Comparison of ENCODE assay signal across 11 cellular contexts in genomic region chr6:43276180-43277082, GRCh38. TPM values are rescaled to one million over a fixed set of nuclear protein-coding genes. Genes with fewer than 3 reads are reported as not detected.
DNase-seq lines count a peak whose midpoint lies in the region; ATAC-seq and TF ChIP-seq lines count a peak whose summit lies in the region.
"Had no signal": no experiment of that assay in that cellular context is flagged by ENCODE, and none has a peak within 500 bp of the region (broad histone marks: within the 10 kb centered on the region; RNA-seq: fewer than 3 reads in every experiment).

No MANE protein-coding gene starts in this region.

- no peaks in the 10 kb centered on the region for H3K36me3 ChIP-seq in vagina

- H3K4me3 ChIP-seq in vagina: peak overlapping the region; percentile 43 to 63

- intact Hi-C loops in vagina (cut with DNase I): no loop called here

- H3K27ac ChIP-seq in vagina: no peak overlapping the region
- H3K27ac ChIP-seq: foreskin keratinocyte had no signal

- no peaks in the 10 kb centered on the region for H3K9me3 ChIP-seq in vagina

- no peak for TF ChIP-seq CTCF in vagina (IDR thresholded peaks at IDR 0.05)

- peak overlapping the region; percentile 68 for H3K4me3 Mint-ChIP-seq in memory B cell

- ATAC-seq in memory B cell (ENCODE audit: low read depth) (peak; percentile 46), HG03045 (IDR thresholded peaks at IDR 0.05; ENCODE audit: unreplicated experiment) (no peak)
- ATAC-seq: foreskin keratinocyte had no signal

- H3K36me3 Mint-ChIP-seq in memory B cell: peaks cover 2% of the 10 kb centered on the region

- peaks cover 20% of the 10 kb centered on the region for H3K4me1 ChIP-seq in vagina
- H3K4me1 ChIP-seq: foreskin keratinocyte had no signal

- H3K27me3 Mint-ChIP-seq in memory B cell: peaks cover 32% of the 10 kb centered on the region

- peak; percentile 34 for DNase-seq in stimulated activated CD4-positive, alpha-beta T cell treated with anti-CD3 and anti-CD28 coated beads, Interleukin-4, amount 100 ng/mL, for 24 hours
- DNase-seq in stimulated activated CD4-positive, alpha-beta T cell treated with anti-CD3 and anti-CD28 coated beads, Interleukin-12 subunit alpha, Interleukin-12 subunit beta, amount 100 ng/mL, for 4 hours: no peak
- DNase-seq in activated naive CD4-positive, alpha-beta T cell treated with anti-CD3 and anti-CD28 coated beads, Interleukin-2, amount 50 U/mL, for 16 hours: peak; percentile 42
- DNase-seq in memory B cell (ENCODE audit: low spot score in 2 of 2) (peak in 1 of 2 donors; percentile 38), vagina (ENCODE audit: extremely low spot score in 2 of 2) (no peak), DMS79 (lab: John Stamatoyannopoulos, UW) (no peak), putamen (ENCODE audit: low spot score) (no peak)
- DNase-seq: COR-L47, foreskin keratinocyte, NCI-H187 treated with DMSO at 0.1 percent for 48 hours had no signal

- no peak overlapping the region for H3K27ac Mint-ChIP-seq in memory B cell

- no peaks in the 10 kb centered on the region for H3K27me3 ChIP-seq in vagina

- no peaks in the 10 kb centered on the region for H3K9me3 Mint-ChIP-seq in memory B cell

- peaks cover 17% of the 10 kb centered on the region for H3K4me1 Mint-ChIP-seq in memory B cell

- TF ChIP-seq POLR2A in vagina (IDR thresholded peaks at IDR 0.05): no peak

RNA-seq across cellular contexts. Expression of gene SLC22A7, which starts 21.6 kb away (rescaled TPM):
- total RNA-seq in vagina: not detected
- total RNA-seq: foreskin keratinocyte had no signal

RNA-seq across cellular contexts. Expression of gene CRIP3, which starts 32.2 kb away (rescaled TPM):
- total RNA-seq in vagina: not detected

RNA-seq across cellular contexts. Expression of gene TTBK1, which starts 33.1 kb away (rescaled TPM):
- total RNA-seq in vagina: not detected

RNA-seq across cellular contexts. Expression of gene DNPH1, which starts 47.1 kb away (rescaled TPM):
- 61.9 TPM for total RNA-seq in vagina

Comparison
In these comparisons a context has a peak if more than half of its experiments do, and no peak if none do; other contexts are left out.
1. DNase-seq: peak in stimulated activated CD4-positive, alpha-beta T cell treated with anti-CD3 and anti-CD28 coated beads, Interleukin-4, amount 100 ng/mL, for 24 hours (single experiment) and activated naive CD4-positive, alpha-beta T cell treated with anti-CD3 and anti-CD28 coated beads, Interleukin-2, amount 50 U/mL, for 16 hours (single experiment); none in stimulated activated CD4-positive, alpha-beta T cell treated with anti-CD3 and anti-CD28 coated beads, Interleukin-12 subunit alpha, Interleukin-12 subunit beta, amount 100 ng/mL, for 4 hours (single experiment), vagina (0 of 2), DMS79 (single experiment) and putamen (single experiment).